ENCODE assay signal across 8 cellular contexts in genomic region chr15:78506971-78507830, GRCh38. TPM values are rescaled to one million over a fixed set of nuclear protein-coding genes. Genes with fewer than 3 reads are reported as not detected.
DNase-seq lines count a peak whose midpoint lies in the region; TF ChIP-seq lines count a peak whose summit lies in the region.

TSS of gene HYKK (plus strand) at chr15:78507577. CDS start at chr15:78513089, 5,512 bp downstream.

- H3K4me3 ChIP-seq in HFF-Myc (replicated peaks; ENCODE audit: low read depth, low read length) (peak within 1 kb of the TSS; percentile 58), neutrophil (ENCODE audit: low read depth in 1 of 2, low read length in 1 of 2) (peak within 1 kb of the TSS; percentile 63 to 67), subcutaneous abdominal adipose tissue (ENCODE audit: low read depth in 1 of 5, low read length in 5 of 5) (peak within 1 kb of the TSS; percentile 86 to 99 (median 96))

- H3K4me1 Mint-ChIP-seq in activated naive CD4-positive, alpha-beta T cell treated with anti-CD3 and anti-CD28 coated beads, Interleukin-2, amount 10 ng/mL, durations not matched to agents 7 days and 5 days, result peaks cover 22% of the 10 kb centered on the region

- peaks cover 19% of the 10 kb centered on the region for H3K27me3 Mint-ChIP-seq in activated naive CD4-positive, alpha-beta T cell treated with anti-CD3 and anti-CD28 coated beads, Interleukin-2, amount 10 ng/mL, durations not matched to agents 7 days and 5 days

- peak within 1 kb of the TSS; percentile 64 for H3K27ac Mint-ChIP-seq in activated naive CD4-positive, alpha-beta T cell treated with anti-CD3 and anti-CD28 coated beads, Interleukin-2, amount 10 ng/mL, durations not matched to agents 7 days and 5 days

- TF ChIP-seq CTCF in HFF-Myc (IDR thresholded peaks at IDR 0.05; ENCODE audit: low read depth, low read length, missing control alignments) (no peak), neutrophil (IDR thresholded peaks at IDR 0.05) (no peak)

- peak within 1 kb of the TSS; percentile 83 for H3K4me3 Mint-ChIP-seq in activated naive CD4-positive, alpha-beta T cell treated with anti-CD3 and anti-CD28 coated beads, Interleukin-2, amount 10 ng/mL, durations not matched to agents 7 days and 5 days

- H3K36me3 ChIP-seq in neutrophil (no peaks in the 10 kb centered on the region), subcutaneous abdominal adipose tissue (ENCODE audit: control insufficient read depth in 5 of 5, insufficient read depth in 5 of 5, low read length in 5 of 5) (no peaks in the 10 kb centered on the region)

- no peaks in the 10 kb centered on the region for H3K9me3 Mint-ChIP-seq in activated naive CD4-positive, alpha-beta T cell treated with anti-CD3 and anti-CD28 coated beads, Interleukin-2, amount 10 ng/mL, durations not matched to agents 7 days and 5 days

- H3K4me1 ChIP-seq in neutrophil (ENCODE audit: control insufficient read depth in 1 of 2, insufficient read depth in 1 of 2, low read depth in 1 of 2, low read length in 1 of 2), result peaks cover 14% of the 10 kb centered on the region in 2 experiments
- peaks cover 0 to 17% (median 15%) of the 10 kb centered on the region in 5 donors for H3K4me1 ChIP-seq in subcutaneous abdominal adipose tissue (ENCODE audit: control insufficient read depth in 5 of 5, insufficient read depth in 5 of 5, low read length in 5 of 5)

- peaks cover under 1% of the 10 kb centered on the region for H3K36me3 Mint-ChIP-seq in activated naive CD4-positive, alpha-beta T cell treated with anti-CD3 and anti-CD28 coated beads, Interleukin-2, amount 10 ng/mL, durations not matched to agents 7 days and 5 days

- DNase-seq in GDM1 (lab: John Stamatoyannopoulos, UW), result peak; percentile 84
- peak; percentile 94 for DNase-seq in HFF-Myc (ENCODE audit: extremely low read depth, low read depth)
- peak; percentile 89 for DNase-seq in NAMALWA (ENCODE audit: low spot score)
- peak; percentile 97 for DNase-seq in SK-N-DZ (ENCODE audit: low spot score)
- peak; percentile 90 for DNase-seq in activated naive CD4-positive, alpha-beta T cell treated with anti-CD3 and anti-CD28 coated beads, Interleukin-2, amount 10 ng/mL, durations not matched to agents 7 days and 5 days
- peak; percentile 83 for DNase-seq in globus pallidus (ENCODE audit: low spot score)

- CTCF ChIA-PET in activated naive CD4-positive, alpha-beta T cell treated with anti-CD3 and anti-CD28 coated beads, Interleukin-2, amount 10 ng/mL, durations not matched to agents 7 days and 5 days (lab: Charles Lee), result interaction anchor here (0.8 kb wide), 1 partner anchor 68 kb away, joined by 3 read pairs; no protein-coding TSS in a partner anchor

- H3K9me3 ChIP-seq in neutrophil (no peaks in the 10 kb centered on the region), subcutaneous abdominal adipose tissue (ENCODE audit: control insufficient read depth in 5 of 5, low read length in 5 of 5) (no peaks in the 10 kb centered on the region)

- H3K27me3 ChIP-seq in neutrophil (peaks cover 77% of the 10 kb centered on the region), subcutaneous abdominal adipose tissue (ENCODE audit: control insufficient read depth in 5 of 5, insufficient read depth in 4 of 5, low read length in 5 of 5) (no peaks in the 10 kb centered on the region)

- no peak within 1 kb of the TSS for H3K27ac ChIP-seq in neutrophil
- H3K27ac ChIP-seq in subcutaneous abdominal adipose tissue (ENCODE audit: low read depth, low read length), result peak within 1 kb of the TSS; percentile 23

- peak within 1 kb of the TSS; percentile 56 to 90 (median 84) for H3K9ac ChIP-seq in subcutaneous abdominal adipose tissue (ENCODE audit: low read length in 5 of 5)

RNA-seq across cellular contexts. Expression of gene HYKK, which starts in this region (rescaled TPM):
- 1.7 and 6.0 TPM in 2 replicates for polyA plus RNA-seq in SK-N-DZ (2014; cell fraction: cytosol; rRNA removed)
- 0.70 and 1.3 TPM in 2 replicates for polyA plus RNA-seq in SK-N-DZ (2014; cell fraction: nucleus; rRNA removed)
